In genomic region chr19:3780786-3781304, GRCh38 we compare ENCODE assay signal across 1 cellular context.
TF ChIP-seq lines count a peak whose summit lies in the region.

No MANE protein-coding gene starts in this region.

TF ChIP-seq in K562, 482 proteins besides CTCF, POLR2A, EP300 and RAD21:
- TF ChIP-seq ZNF121 (CRISPR knock-in tag; conservative IDR thresholded peaks at IDR 0.05) = peak; percentile 88
- no peak for TF ChIP-seq PHB (CRISPR knock-in tag; IDR thresholded peaks at IDR 0.05)
TF ChIP-seq in K562: peak in this region for 1.
